10 cellular contexts compared by ENCODE assay signal in the genomic region with DNA sequence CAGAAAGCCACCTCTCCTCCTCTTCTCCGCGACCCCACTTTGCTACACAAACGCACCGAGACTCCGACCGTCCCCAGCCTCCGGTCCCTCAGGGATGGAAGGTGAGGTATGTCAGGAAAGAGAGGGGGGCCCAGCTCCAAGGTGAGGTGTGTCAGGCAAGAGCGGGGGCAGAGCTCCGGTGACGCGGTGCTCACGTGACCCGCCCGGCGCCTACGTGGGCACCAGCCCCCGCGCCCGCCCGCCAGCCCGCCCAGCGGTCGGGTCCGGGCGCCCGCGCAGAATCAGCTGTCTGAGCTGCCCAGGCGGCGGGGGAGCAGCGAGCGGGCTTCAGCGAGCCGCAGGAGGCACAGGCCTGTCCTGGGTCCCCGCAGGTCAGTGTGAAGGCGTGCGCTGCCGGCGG. TPM values are rescaled to one million over a fixed set of nuclear protein-coding genes. Genes with fewer than 3 reads are reported as not detected.
DNase-seq lines count a peak whose midpoint lies in the region; ATAC-seq and TF ChIP-seq lines count a peak whose summit lies in the region.
"Not testable (repeated sequence)": the region's sequence is repeated elsewhere in the genome, so short reads cannot be mapped to it uniquely, and the experiment has no call there.
"Had no signal": no experiment of that assay in that cellular context is flagged by ENCODE, and none has a peak within 500 bp of the region (broad histone marks: within the 10 kb centered on the region; RNA-seq: fewer than 3 reads in every experiment).

A gene (plus strand): TSS at position 244 of the 400 bp plus-strand sequence. CDS start 1,152 bp downstream, outside the sequence.

- peak within 1 kb of the TSS; percentile 36 for H3K4me3 Mint-ChIP-seq in activated CD4-positive, alpha-beta T cell treated with anti-CD3 and anti-CD28 coated beads for 36 hours
- peak within 1 kb of the TSS; percentile 67 for H3K4me3 Mint-ChIP-seq in memory B cell

- peak within 1 kb of the TSS; percentile 49 to 69 for H3K4me3 ChIP-seq in gastroesophageal sphincter
- H3K4me3 ChIP-seq in thyroid gland (replicated peaks in 1 of 3), result peak within 1 kb of the TSS in 1 of 3 donors; percentile 20

- POLR2A ChIA-PET in activated CD4-positive, alpha-beta T cell treated with anti-CD3 and anti-CD28 coated beads for 36 hours (lab: Charles Lee), result not testable (repeated sequence)

- H3K27ac Mint-ChIP-seq in activated CD4-positive, alpha-beta T cell treated with anti-CD3 and anti-CD28 coated beads for 36 hours; memory B cell: not testable (repeated sequence)

- H3K27me3 ChIP-seq in gastroesophageal sphincter, thyroid gland: not testable (repeated sequence)

- intact Hi-C loops in activated CD4-positive, alpha-beta T cell treated with anti-CD3 and anti-CD28 coated beads for 36 hours (cut with DNase I, micrococcal nuclease); thyroid gland (cut with DNase I): not testable (repeated sequence)

- not testable (repeated sequence) for H3K9me3 Mint-ChIP-seq in activated CD4-positive, alpha-beta T cell treated with anti-CD3 and anti-CD28 coated beads for 36 hours (ENCODE audit: low read depth); memory B cell

- CTCF ChIA-PET in activated CD4-positive, alpha-beta T cell treated with anti-CD3 and anti-CD28 coated beads for 36 hours (lab: Charles Lee), result interaction anchor here (0.6 kb wide), 1 partner anchor 29 kb away, joined by 3 read pairs; no protein-coding TSS in a partner anchor

- not testable (repeated sequence) for TF ChIP-seq POLR2A in gastroesophageal sphincter (IDR thresholded peaks at IDR 0.05)
- TF ChIP-seq POLR2A in thyroid gland (IDR thresholded peaks at IDR 0.05), result peak in 1 of 2 donors; percentile 77

- TF ChIP-seq EP300 in gastroesophageal sphincter (IDR thresholded peaks at IDR 0.05), result not testable (repeated sequence)

- peaks cover 21% of the 10 kb centered on the region for H3K27me3 Mint-ChIP-seq in activated CD4-positive, alpha-beta T cell treated with anti-CD3 and anti-CD28 coated beads for 36 hours
- H3K27me3 Mint-ChIP-seq in memory B cell, result peaks cover 13% of the 10 kb centered on the region

- not testable (repeated sequence) for TF ChIP-seq CTCF in gastroesophageal sphincter (IDR thresholded peaks at IDR 0.05); thyroid gland (IDR thresholded peaks at IDR 0.05)

- no CpG with 5 or more reads among the region's 38 CpGs for WGBS in gastroesophageal sphincter (ENCODE audit: low coverage in 1 of 2), 2 donors
- WGBS in thyroid gland, 2 donors, result 0% methylated on average over 2 of the region's 38 CpGs

- not testable (repeated sequence) for ATAC-seq in activated CD4-positive, alpha-beta T cell treated with anti-CD3 and anti-CD28 coated beads for 36 hours; memory B cell (ENCODE audit: low read depth)
- peak; percentile 86 for ATAC-seq in gastroesophageal sphincter

- H3K4me1 Mint-ChIP-seq in activated CD4-positive, alpha-beta T cell treated with anti-CD3 and anti-CD28 coated beads for 36 hours; memory B cell: not testable (repeated sequence)

- H3K27ac ChIP-seq in angular gyrus (ENCODE audit: low read depth, low read length), result peak within 1 kb of the TSS; percentile 52
- H3K27ac ChIP-seq in gastroesophageal sphincter, result peak within 1 kb of the TSS; percentile 59 to 80 (median 76)
- H3K27ac ChIP-seq in thyroid gland, result peak within 1 kb of the TSS in 1 of 3 donors; percentile 29

- peak; percentile 1 for DNase-seq in DMS79 treated with DMSO at 0.1 percent for 48 hours (lab: John Stamatoyannopoulos, UW)
- peak; percentile 2 for DNase-seq in NCI-H146 treated with DMSO at 0.1 percent for 48 hours (lab: John Stamatoyannopoulos, UW; ENCODE audit: unreplicated experiment)
- peak; percentile 4 for DNase-seq in activated CD4-positive, alpha-beta T cell treated with anti-CD3 and anti-CD28 coated beads for 36 hours
- not testable (repeated sequence) for DNase-seq in memory B cell (ENCODE audit: low spot score in 2 of 2)
- DNase-seq in putamen (ENCODE audit: low spot score), result peak; percentile 33
- peak; percentile 54 to 66 for DNase-seq in thyroid gland

- H3K36me3 Mint-ChIP-seq in activated CD4-positive, alpha-beta T cell treated with anti-CD3 and anti-CD28 coated beads for 36 hours (ENCODE audit: low read depth); memory B cell: not testable (repeated sequence)

- not testable (repeated sequence) for H3K4me1 ChIP-seq in gastroesophageal sphincter, thyroid gland

- H3K9me3 ChIP-seq in gastroesophageal sphincter, thyroid gland: not testable (repeated sequence)

- not testable (repeated sequence) for H3K36me3 ChIP-seq in gastroesophageal sphincter, thyroid gland

RNA-seq across cellular contexts. Expression of the gene that starts here (rescaled TPM):
- total RNA-seq in activated CD4-positive, alpha-beta T cell treated with anti-CD3 and anti-CD28 coated beads for 36 hours, result under 1 TPM in 1 of 2 experiments, not detected in 1; 0.28 TPM
- 10 to 100 TPM; 25.3 to 40.4 (median 34.4) TPM for total RNA-seq in gastroesophageal sphincter
- total RNA-seq in thyroid gland, result 10 to 100 TPM; 10.6 to 22.9 (median 17.0) TPM
- total RNA-seq: osteoblast, PC-9 had no signal

Comparison
In these comparisons a context has a peak if more than half of its experiments do, and no peak if none do; other contexts are left out.
1. RNA of the gene that starts here (total RNA-seq): 25.3 to 40.4 TPM in gastroesophageal sphincter and 10.6 to 22.9 TPM in thyroid gland; 0.28 TPM in activated CD4-positive, alpha-beta T cell treated with anti-CD3 and anti-CD28 coated beads for 36 hours; every median in the first group is over 4 times any median in the second.
2. Peak in DNase-seq in activated CD4-positive, alpha-beta T cell treated with anti-CD3 and anti-CD28 coated beads for 36 hours; RNA of the gene not detected or under 1 TPM.